ENCODE assay signal across 9 cellular contexts in genomic region chr1:6148497-6149241, GRCh38. TPM values are rescaled to one million over a fixed set of nuclear protein-coding genes. Genes with fewer than 3 reads are reported as not detected.
DNase-seq lines count a peak whose midpoint lies in the region; ATAC-seq and TF ChIP-seq lines count a peak whose summit lies in the region.
"Had no signal": no experiment of that assay in that cellular context is flagged by ENCODE, and none has a peak within 500 bp of the region (broad histone marks: within the 10 kb centered on the region; RNA-seq: fewer than 3 reads in every experiment).

No MANE protein-coding gene starts in this region.

- H2BK5ac ChIP-seq in mesenchymal stem cell (ENCODE audit: low read depth, low read length, poor library complexity, severe bottlenecking): no peak overlapping the region

- H4K8ac ChIP-seq in mesenchymal stem cell (ENCODE audit: low read length): no peak overlapping the region

- dilution Hi-C loops in mammary epithelial cell (cut with HindIII; ENCODE audit: low sequenced_read_pairs): no loop called here

- no peak overlapping the region for H4K91ac ChIP-seq in mesenchymal stem cell (ENCODE audit: low read length)

- peak overlapping the region in 1 of 2 experiments; percentile 20 for H3K14ac ChIP-seq in mesenchymal stem cell (ENCODE audit: low read length in 2 of 2)

- H2AFZ ChIP-seq in mammary epithelial cell (ENCODE audit: low read depth, low read length): peak overlapping the region; percentile 73
- no peak overlapping the region for H2AFZ ChIP-seq in mesenchymal stem cell (ENCODE audit: low read depth, low read length)

- H3K79me1 ChIP-seq in mesenchymal stem cell (replicated peaks; ENCODE audit: low read length, poor library complexity, severe bottlenecking): no peaks in the 10 kb centered on the region

- no peaks in the 10 kb centered on the region for H3K27me3 ChIP-seq in mammary epithelial cell (ENCODE audit: insufficient read depth, low read length)
- H3K27me3 ChIP-seq in mesenchymal stem cell (ENCODE audit: control insufficient read depth in 1 of 2, insufficient read depth in 1 of 2, low read length in 2 of 2): peaks cover 62 to 84% of the 10 kb centered on the region in 2 experiments

- peaks cover 7% of the 10 kb centered on the region for H3K4me1 ChIP-seq in mammary epithelial cell (ENCODE audit: insufficient read depth, low read length)
- H3K4me1 ChIP-seq in mesenchymal stem cell (ENCODE audit: control insufficient read depth, insufficient read depth, low read depth, low read length): peaks cover 5% of the 10 kb centered on the region

- H3K9me3 ChIP-seq in mammary epithelial cell (replicated peaks; ENCODE audit: insufficient read depth, low read length): no peaks in the 10 kb centered on the region
- peaks cover 11% of the 10 kb centered on the region for H3K9me3 ChIP-seq in mesenchymal stem cell (ENCODE audit: control insufficient read depth, low read length)

- in situ Hi-C loops in mammary epithelial cell (cut with MboI; ENCODE audit: low sequenced_read_pairs in 2 of 2): no loop called here

- H2AK5ac ChIP-seq in mesenchymal stem cell (ENCODE audit: low read length, severe bottlenecking): no peak overlapping the region

- peak overlapping the region in 2 of 3 experiments; percentile 25 to 35 for H3K4me3 ChIP-seq in mammary epithelial cell (replicated peaks in 1 of 3; ENCODE audit: insufficient read depth in 1 of 3, low read depth in 2 of 3, low read length in 3 of 3)
- H3K4me3 ChIP-seq in mesenchymal stem cell (ENCODE audit: insufficient read depth in 1 of 2, low read depth in 1 of 2, low read length in 2 of 2): no peak overlapping the region

- no peak overlapping the region for H2BK12ac ChIP-seq in mesenchymal stem cell (ENCODE audit: low read length in 2 of 2)

- H3K23ac ChIP-seq in mesenchymal stem cell (ENCODE audit: low read length in 2 of 2): no peak overlapping the region

- no peak for ATAC-seq in HG03196 (IDR thresholded peaks at IDR 0.05; ENCODE audit: unreplicated experiment)

- DNase-seq in NCI-H2081 (lab: John Stamatoyannopoulos, UW): peak; percentile 49 to 60
- DNase-seq in NCI-H2081 treated with DMSO at 0.1 percent for 48 hours (lab: John Stamatoyannopoulos, UW): no peak
- DNase-seq in activated CD4-positive, CD25-positive, alpha-beta regulatory T cell treated with anti-CD3 and anti-CD28 coated beads, Interleukin-2, amount 50 U/mL, for 72 hours: peak; percentile 61
- DNase-seq in mammary epithelial cell: peak; percentile 61
- peak; percentile 11 for DNase-seq in mesenchymal stem cell
- DNase-seq in stimulated activated CD8-positive, alpha-beta memory T cell treated with anti-CD3 and anti-CD28 coated beads, Interleukin-7, amount 100 ng/mL, for 24 hours (ENCODE audit: low read depth): peak; percentile 55
- no peak for DNase-seq in DMS79 (lab: John Stamatoyannopoulos, UW)

- CTCF ChIA-PET in mammary epithelial cell (lab: Charles Lee; ENCODE audit: low non-redundant PET): no interaction called here

- no TSS peak for BruUV-seq in mammary epithelial cell (replicated peaks; lab: Mats Ljungman, UMichigan)

- H3K4ac ChIP-seq in mesenchymal stem cell (ENCODE audit: low read depth in 1 of 2, low read length in 2 of 2): no peak overlapping the region

- intact Hi-C loops in mammary epithelial cell (cut with micrococcal nuclease): no loop called here

- H2BK15ac ChIP-seq in mesenchymal stem cell (ENCODE audit: low read depth, poor library complexity, severe bottlenecking): no peak overlapping the region

- H3K27ac ChIP-seq in mammary epithelial cell (ENCODE audit: insufficient read depth, low read depth, low read length) (no peak overlapping the region), mesenchymal stem cell (ENCODE audit: low read length, poor library complexity, severe bottlenecking) (no peak overlapping the region)
- H3K27ac ChIP-seq: VCaP had no signal

- no peak for TF ChIP-seq CTCF in mammary epithelial cell (conservative IDR thresholded peaks at IDR 0.05 in 1 of 2, IDR thresholded peaks at IDR 0.05 in 1 of 2; ENCODE audit: extremely low read depth in 1 of 2, insufficient read depth in 1 of 2, low read depth in 1 of 2, low read length in 2 of 2)

- H3K18ac ChIP-seq in mesenchymal stem cell (ENCODE audit: low read depth in 1 of 2, low read length in 2 of 2): no peak overlapping the region

- H3K36me3 ChIP-seq in mammary epithelial cell (ENCODE audit: insufficient read depth, low read length): no peaks in the 10 kb centered on the region
- no peaks in the 10 kb centered on the region for H3K36me3 ChIP-seq in mesenchymal stem cell (ENCODE audit: control insufficient read depth in 1 of 2, insufficient read depth in 2 of 2, low read depth in 1 of 2, low read length in 2 of 2)

- H2BK120ac ChIP-seq in mesenchymal stem cell (ENCODE audit: low read depth, low read length): no peak overlapping the region

- 2% methylated on average over 9 of the region's 53 CpGs for WGBS in mammary epithelial cell (ENCODE audit: low coverage, missing lambda C conversion rate)
- 8% methylated on average over 36 of the region's 53 CpGs for WGBS in mesenchymal stem cell

- no peaks in the 10 kb centered on the region for H4K20me1 ChIP-seq in mammary epithelial cell (ENCODE audit: insufficient read depth, low read length)

- H3K9ac ChIP-seq in mammary epithelial cell (ENCODE audit: insufficient read depth, low read length) (no peak overlapping the region), mesenchymal stem cell (ENCODE audit: low read length) (no peak overlapping the region)

- H3K4me2 ChIP-seq in mammary epithelial cell (ENCODE audit: insufficient read depth, low read depth, low read length) (peak overlapping the region; percentile 75), mesenchymal stem cell (ENCODE audit: low read length, poor library complexity, severe bottlenecking) (no peak overlapping the region)

- H3K79me2 ChIP-seq in mammary epithelial cell (ENCODE audit: insufficient read depth, low read length): no peaks in the 10 kb centered on the region

RNA-seq across cellular contexts. Expression of gene CHD5, which starts 31.5 kb away (rescaled TPM):
- total RNA-seq in mammary epithelial cell: under 1 TPM; 0.49 to 0.83 TPM
- polyA plus RNA-seq in mammary epithelial cell: 0.09 TPM
- polyA minus RNA-seq in mammary epithelial cell: not detected
- polyA plus RNA-seq in mesenchymal stem cell (2013, experiment 1 of 2): 0.22 TPM
- polyA plus RNA-seq in mesenchymal stem cell (2013, experiment 2 of 2): 0.04 TPM

RNA-seq across cellular contexts. Expression of gene RPL22, which starts 50.7 kb away (rescaled TPM):
- total RNA-seq in mammary epithelial cell: 100 to 1,000 TPM in 1 of 2 donors, 10 to 100 TPM in 1; 69.7 to 303 TPM
- 166 TPM for polyA plus RNA-seq in mammary epithelial cell
- polyA minus RNA-seq in mammary epithelial cell: 24.4 TPM
- 897 TPM for polyA plus RNA-seq in mesenchymal stem cell (2013, experiment 1 of 2)
- 851 TPM for polyA plus RNA-seq in mesenchymal stem cell (2013, experiment 2 of 2)

RNA-seq across cellular contexts. Expression of gene RNF207, which starts 57.2 kb away (rescaled TPM):
- 10 to 100 TPM; 25.7 to 26.5 TPM for total RNA-seq in mammary epithelial cell
- polyA plus RNA-seq in mammary epithelial cell: 5.9 TPM
- polyA minus RNA-seq in mammary epithelial cell: 6.6 TPM
- polyA plus RNA-seq in mesenchymal stem cell (2013, experiment 1 of 2): 3.3 TPM
- 3.0 TPM for polyA plus RNA-seq in mesenchymal stem cell (2013, experiment 2 of 2)

Comparison
In these comparisons a context has a peak if more than half of its experiments do, and no peak if none do; other contexts are left out.
1. DNase-seq: peak in NCI-H2081 (2 of 2), activated CD4-positive, CD25-positive, alpha-beta regulatory T cell treated with anti-CD3 and anti-CD28 coated beads, Interleukin-2, amount 50 U/mL, for 72 hours (single experiment), mammary epithelial cell (single experiment), mesenchymal stem cell (single experiment) and stimulated activated CD8-positive, alpha-beta memory T cell treated with anti-CD3 and anti-CD28 coated beads, Interleukin-7, amount 100 ng/mL, for 24 hours (single experiment); none in NCI-H2081 treated with DMSO at 0.1 percent for 48 hours (single experiment) and DMS79 (single experiment).
2. H3K4me3 ChIP-seq: peak in mammary epithelial cell (2 of 3); none in mesenchymal stem cell (0 of 2).